30 cellular contexts compared by ENCODE assay signal in the genomic region with DNA sequence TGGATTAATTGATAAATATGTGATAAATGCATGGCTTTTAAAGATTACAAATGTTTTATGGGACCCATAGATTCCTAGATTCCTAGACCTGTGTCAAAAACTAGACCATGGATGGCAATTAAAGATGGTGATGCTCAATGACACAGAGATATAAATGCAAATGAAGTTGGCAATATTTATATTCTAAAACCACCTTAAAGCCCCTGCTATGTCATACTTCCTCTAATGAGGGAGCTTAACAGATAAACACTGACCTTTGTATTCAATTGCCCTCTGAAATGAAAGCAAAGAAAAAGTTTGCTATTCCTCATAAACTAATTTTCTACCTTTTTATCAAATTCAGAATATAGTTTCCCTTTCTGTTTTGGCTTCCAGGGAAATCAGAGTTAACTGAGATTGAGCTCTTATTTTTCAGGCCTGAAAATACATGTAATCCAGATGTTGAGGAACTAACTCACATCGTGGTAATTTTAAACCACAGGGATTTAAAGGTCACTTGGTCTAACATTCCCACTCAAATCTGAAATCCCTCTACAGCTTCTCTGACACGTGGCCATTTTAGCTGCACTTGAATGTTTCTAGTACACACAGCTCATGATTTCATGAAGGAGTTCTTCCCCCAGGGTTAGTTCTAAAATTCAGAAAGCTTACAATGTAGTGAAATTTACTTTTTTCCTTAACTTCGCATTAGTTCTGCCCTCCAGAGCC. TPM values are rescaled to one million over a fixed set of nuclear protein-coding genes. Genes with fewer than 3 reads are reported as not detected.
A peak's percentile ranks its signal among the peaks of the same experiment; 100 is the strongest.
DNase-seq lines count a peak whose midpoint lies in the region; TF ChIP-seq lines count a peak whose summit lies in the region.
"Had no signal": no experiment of that assay in that cellular context is flagged by ENCODE, and none has a peak within 500 bp of the region (broad histone marks: within the 10 kb centered on the region; RNA-seq: fewer than 3 reads in every experiment).

No MANE protein-coding gene starts in this region.

- H3K27ac Mint-ChIP-seq in Calu3 (ENCODE audit: unreplicated experiment) = peak overlapping the region; percentile 25
- H3K27ac Mint-ChIP-seq in mesothelial cell of epicardium = peak overlapping the region; percentile 36
- H3K27ac Mint-ChIP-seq: activated CD4-positive, alpha-beta T cell treated with anti-CD3 and anti-CD28 coated beads, Interleukin-2, amount 10 ng/mL, durations not matched to agents 7 days and 5 days; activated naive CD4-positive, alpha-beta T cell treated with anti-CD3 and anti-CD28 coated beads for 36 hours; activated T-cell treated with anti-CD3 and anti-CD28 coated beads, Interleukin-2, amount 50 U/mL, for 72 hours; naive thymus-derived CD8-positive, alpha-beta T cell had no signal

- peak overlapping the region; percentile 38; the same call in 1 of the 2 replicates for H2AFZ ChIP-seq in MM.1S (ENCODE audit: low read length)

- H3K4me2 ChIP-seq in MM.1S (ENCODE audit: low read depth, low read length) = peak overlapping the region; percentile 44
- H3K4me2 ChIP-seq: SK-N-SH had no signal

- no peak overlapping the region for H3K4me3 ChIP-seq in MM.1S (ENCODE audit: low read length)
- H3K4me3 ChIP-seq in astrocyte of the spinal cord (ENCODE audit: low read depth, low read length) = no peak overlapping the region
- no peak overlapping the region for H3K4me3 ChIP-seq in prostate gland
- H3K4me3 ChIP-seq: BLaER1 treated with 17β-estradiol and CSF1 and Interleukin-3, amounts not matched to agents 10 nM and 100 nM; heart right ventricle; ovary; right lobe of liver; stomach; tibial artery had no signal

- H3K36me3 ChIP-seq in MM.1S (replicated peaks; ENCODE audit: insufficient read depth, low read length) (no peaks in the 10 kb centered on the region), prostate gland (no peaks in the 10 kb centered on the region)
- H3K36me3 ChIP-seq: BLaER1 treated with 17β-estradiol and CSF1 and Interleukin-3, amounts not matched to agents 10 nM and 100 nM; heart right ventricle; ovary; right lobe of liver; stomach; tibial artery had no signal

- H3K4me1 ChIP-seq in MM.1S (ENCODE audit: low read length) (no peaks in the 10 kb centered on the region; the same call in 1 of the 2 replicates), prostate gland (replicated peaks) (no peaks in the 10 kb centered on the region)
- H3K4me1 ChIP-seq: right lobe of liver, stomach, tibial artery had no signal

- WGBS in prostate gland = 78% methylated on average over 3 of the region's 3 CpGs

- H3K9me3 Mint-ChIP-seq in Calu3 (ENCODE audit: low read depth, unreplicated experiment) (no peaks in the 10 kb centered on the region), mesothelial cell of epicardium (no peaks in the 10 kb centered on the region)
- H3K9me3 Mint-ChIP-seq: activated CD4-positive, alpha-beta T cell treated with anti-CD3 and anti-CD28 coated beads, Interleukin-2, amount 10 ng/mL, durations not matched to agents 7 days and 5 days; activated naive CD4-positive, alpha-beta T cell treated with anti-CD3 and anti-CD28 coated beads for 36 hours; activated T-cell treated with anti-CD3 and anti-CD28 coated beads, Interleukin-2, amount 50 U/mL, for 72 hours had no signal

- BruUV-seq in Calu3 (replicated peaks; lab: Mats Ljungman, UMichigan) = no TSS peak

- CTCF ChIA-PET in Calu3 (lab: Charles Lee) = interaction anchor here (0.5 to 1.4 kb wide), 4 partner anchors 21 to 122 kb away, joined by 3 read pairs; no protein-coding TSS in a partner anchor

- H3K4me3 Mint-ChIP-seq in Calu3 (ENCODE audit: low read depth, unreplicated experiment) = no peak overlapping the region
- no peak overlapping the region for H3K4me3 Mint-ChIP-seq in mesothelial cell of epicardium
- H3K4me3 Mint-ChIP-seq: activated CD4-positive, alpha-beta T cell treated with anti-CD3 and anti-CD28 coated beads, Interleukin-2, amount 10 ng/mL, durations not matched to agents 7 days and 5 days; activated naive CD4-positive, alpha-beta T cell treated with anti-CD3 and anti-CD28 coated beads for 36 hours; activated T-cell treated with anti-CD3 and anti-CD28 coated beads, Interleukin-2, amount 50 U/mL, for 72 hours; naive thymus-derived CD8-positive, alpha-beta T cell had no signal

- in situ Hi-C loops in astrocyte of the spinal cord (cut with HindIII; ENCODE audit: low sequenced_read_pairs) = no loop called here

- TF ChIP-seq CTCF in Calu3 (IDR thresholded peaks at IDR 0.05; ENCODE audit: unreplicated experiment) (no peak), MM.1S (IDR thresholded peaks at IDR 0.05; ENCODE audit: low read length) (no peak), astrocyte of the spinal cord (IDR thresholded peaks at IDR 0.05; ENCODE audit: low read depth, low read length) (no peak), mesothelial cell of epicardium (IDR thresholded peaks at IDR 0.05; ENCODE audit: unreplicated experiment) (no peak), prostate gland (IDR thresholded peaks at IDR 0.05) (no peak), GM10266 (IDR thresholded peaks at IDR 0.05; ENCODE audit: control insufficient read depth, insufficient read depth, low read depth, missing control alignments) (no peak)

- no peaks in the 10 kb centered on the region for H3K27me3 ChIP-seq in MM.1S (replicated peaks; ENCODE audit: insufficient read depth, low read length)
- no peaks in the 10 kb centered on the region for H3K27me3 ChIP-seq in prostate gland (replicated peaks; ENCODE audit: insufficient read depth)
- H3K27me3 ChIP-seq: BLaER1 treated with 17β-estradiol and CSF1 and Interleukin-3, amounts not matched to agents 10 nM and 100 nM; heart right ventricle; ovary; right lobe of liver; stomach; tibial artery had no signal

- no peaks in the 10 kb centered on the region for H3K27me3 Mint-ChIP-seq in Calu3 (ENCODE audit: unreplicated experiment)
- no peaks in the 10 kb centered on the region for H3K27me3 Mint-ChIP-seq in mesothelial cell of epicardium (ENCODE audit: low read depth)
- H3K27me3 Mint-ChIP-seq: activated CD4-positive, alpha-beta T cell treated with anti-CD3 and anti-CD28 coated beads, Interleukin-2, amount 10 ng/mL, durations not matched to agents 7 days and 5 days had no signal

- intact Hi-C loops in Calu3 (cut with micrococcal nuclease; ENCODE audit: unreplicated experiment) (no loop called here), prostate gland (cut with DNase I) (no loop called here)

- H3K4me1 Mint-ChIP-seq in Calu3 (ENCODE audit: low read depth, unreplicated experiment) (peaks cover 21% of the 10 kb centered on the region), mesothelial cell of epicardium (peaks cover 40% of the 10 kb centered on the region)
- H3K4me1 Mint-ChIP-seq: activated CD4-positive, alpha-beta T cell treated with anti-CD3 and anti-CD28 coated beads, Interleukin-2, amount 10 ng/mL, durations not matched to agents 7 days and 5 days had no signal

- H3K9me3 ChIP-seq in MM.1S (replicated peaks; ENCODE audit: insufficient read depth, low read length) (no peaks in the 10 kb centered on the region), prostate gland (no peaks in the 10 kb centered on the region)
- H3K9me3 ChIP-seq: BLaER1 treated with 17β-estradiol and CSF1 and Interleukin-3, amounts not matched to agents 10 nM and 100 nM; Caco-2; heart right ventricle; ovary; right lobe of liver; SK-N-SH; stomach; tibial artery had no signal

- no peaks in the 10 kb centered on the region for H3K79me2 ChIP-seq in MM.1S (ENCODE audit: low read length)

- no peak overlapping the region for H3K9ac ChIP-seq in MM.1S (ENCODE audit: low read length)
- H3K9ac ChIP-seq: BLaER1 treated with 17β-estradiol and CSF1 and Interleukin-3, amounts not matched to agents 10 nM and 100 nM; SK-N-SH had no signal

- no peaks in the 10 kb centered on the region for H3K9me2 ChIP-seq in MM.1S (replicated peaks; ENCODE audit: insufficient read depth, low read length)
- H3K9me2 ChIP-seq: SK-N-SH had no signal

- H3K27ac ChIP-seq in MM.1S (ENCODE audit: low read length) (no peak overlapping the region), prostate gland (no peak overlapping the region)
- H3K27ac ChIP-seq: BLaER1 treated with 17β-estradiol and CSF1 and Interleukin-3, amounts not matched to agents 10 nM and 100 nM; heart right ventricle; ovary; right lobe of liver; stomach; tibial artery; VCaP had no signal

- no peaks in the 10 kb centered on the region for H3F3A ChIP-seq in MM.1S (ENCODE audit: insufficient read depth, low read length)

- no peak for TF ChIP-seq POLR2A in prostate gland (IDR thresholded peaks at IDR 0.05)

- no peak for DNase-seq in Calu3
- DNase-seq in MM.1S = no peak
- peak; percentile 27 for DNase-seq in astrocyte of the spinal cord (ENCODE audit: low read depth, low spot score)
- no peak for DNase-seq in mesothelial cell of epicardium (ENCODE audit: low spot score in 2 of 2, unreplicated experiment in 2 of 2)
- DNase-seq in stimulated activated naive CD4-positive, alpha-beta T cell treated with Interleukin-2 at 50 U/mL for 16 hours (lab: John Stamatoyannopoulos, UW) = no peak
- no peak for DNase-seq in NOMO-1 (lab: John Stamatoyannopoulos, UW; ENCODE audit: unreplicated experiment in 2 of 2)
- DNase-seq in prostate gland (ENCODE audit: low spot score) = no peak
- DNase-seq in GM10266 (ENCODE audit: extremely low spot score) = no peak
- DNase-seq: ACHN; activated CD4-positive, alpha-beta T cell treated with anti-CD3 and anti-CD28 coated beads, Interleukin-2, amount 10 ng/mL, durations not matched to agents 7 days and 5 days; activated naive CD4-positive, alpha-beta T cell treated with anti-CD3 and anti-CD28 coated beads for 36 hours; activated T-cell treated with anti-CD3 and anti-CD28 coated beads, Interleukin-2, amount 50 U/mL, for 72 hours; amygdala; Caco-2; cortex of kidney; heart right ventricle; left colon; naive thymus-derived CD8-positive, alpha-beta T cell; NCI-H446 treated with DMSO at 0.1 percent for 48 hours; NK-92 treated with Interleukin-12 subunit alpha and Interleukin-12 subunit beta, amount 100 ng/mL, for 24 hours; ovary; right lobe of liver; SK-N-SH; stimulated activated CD4-positive, alpha-beta T cell treated with anti-CD3 and anti-CD28 coated beads, Interleukin-15, amount 100 ng/mL, for 24 hours; stomach; tibial artery had no signal

- H3K36me3 Mint-ChIP-seq in Calu3 (ENCODE audit: insufficient read depth, unreplicated experiment) (no peaks in the 10 kb centered on the region), mesothelial cell of epicardium (no peaks in the 10 kb centered on the region)
- H3K36me3 Mint-ChIP-seq: naive thymus-derived CD8-positive, alpha-beta T cell had no signal

- H4K20me1 ChIP-seq in MM.1S (ENCODE audit: insufficient read depth, low read length) = no peaks in the 10 kb centered on the region
- H4K20me1 ChIP-seq: BLaER1 treated with 17β-estradiol and CSF1 and Interleukin-3, amounts not matched to agents 10 nM and 100 nM had no signal

RNA-seq across cellular contexts. Expression of gene ABCB5, which starts 38.0 kb away (rescaled TPM):
- total RNA-seq in Calu3 (2022) = 0.20 and 0.33 TPM in 2 replicates
- total RNA-seq in mesothelial cell of epicardium = 0.09 to 0.11 TPM (median 0.11 TPM) in 3 replicates
- total RNA-seq in prostate gland = 1 to 10 TPM in 1 of 2 donors, not detected in 1; 1.8 TPM
- total RNA-seq: activated CD4-positive, alpha-beta T cell treated with anti-CD3 and anti-CD28 coated beads, Interleukin-2, amount 10 ng/mL, durations not matched to agents 7 days and 5 days; activated naive CD4-positive, alpha-beta T cell treated with anti-CD3 and anti-CD28 coated beads for 36 hours; activated T-cell treated with anti-CD3 and anti-CD28 coated beads, Interleukin-2, amount 50 U/mL, for 72 hours; Daoy; heart right ventricle; naive thymus-derived CD8-positive, alpha-beta T cell; right lobe of liver; T-helper 2 cell treated with Interferon-gamma antibody and Interleukin-4, amounts not matched to agents 100 ng/mL and 5 ng/mL, for 36 hours had no signal
